Comparison of ENCODE assay signal across 1 cellular context in genomic region chr7:151070573-151070960, GRCh38.
TF ChIP-seq lines count a peak whose summit lies in the region.

No MANE protein-coding gene starts in this region.

TF ChIP-seq in K562, 482 proteins besides CTCF, POLR2A, EP300 and RAD21:
- TF ChIP-seq SMAD2 (IDR thresholded peaks at IDR 0.05; ENCODE audit: low read depth, low read length) (no peak), ZBTB49 (CRISPR knock-in tag; IDR thresholded peaks at IDR 0.05; ENCODE audit: borderline replicate concordance) (no peak), USF1 (CRISPR knock-in tag; IDR thresholded peaks at IDR 0.05) (0 out of 2 replicates have a peak, but pooled peaks have one; percentile 9), FOXM1 (IDR thresholded peaks at IDR 0.05; ENCODE audit: low read depth) (no peak), FOXM1 (CRISPR knock-in tag; IDR thresholded peaks at IDR 0.05; ENCODE audit: low read depth) (no peak)
